In the genomic region with DNA sequence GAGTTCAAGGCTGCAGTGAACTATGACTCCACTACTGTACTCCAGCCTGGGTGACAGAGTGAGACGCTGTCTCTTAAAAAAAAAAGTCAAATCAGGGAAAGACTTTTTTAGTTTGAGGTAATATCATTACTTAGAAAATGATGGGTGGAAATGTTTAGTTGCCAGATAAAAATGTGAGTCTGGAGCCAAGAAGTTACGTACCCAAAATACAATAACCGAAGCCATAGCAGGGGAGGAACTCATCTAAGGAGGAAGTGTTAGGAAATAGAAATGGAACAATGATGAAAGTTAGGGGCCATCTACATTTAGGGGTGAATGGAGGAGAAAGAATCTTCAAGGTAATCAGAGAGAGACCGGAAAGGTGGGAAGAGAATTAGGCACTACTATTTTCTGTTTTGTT, we compare ENCODE assay signal across 27 cellular contexts.
"Had no signal": no experiment of that assay in that cellular context is flagged by ENCODE, and none has a peak within 500 bp of the region (broad histone marks: within the 10 kb centered on the region; RNA-seq: fewer than 3 reads in every experiment).

No MANE protein-coding gene starts in this region.

- H2AFZ ChIP-seq: hepatocyte, neural progenitor cell had no signal

- H3K4me2 ChIP-seq: hepatocyte, neural progenitor cell had no signal

- H3K27ac ChIP-seq: adrenal gland, cardiac muscle cell, dorsolateral prefrontal cortex, epithelial cell of prostate, hepatocyte, neural progenitor cell, psoas muscle, skin epidermis, tibial nerve, uterus, VCaP had no signal

- ATAC-seq: left cardiac atrium, mucosa of descending colon, psoas muscle, right cardiac atrium had no signal

- H3K36me3 ChIP-seq: adrenal gland, cardiac muscle cell, neural progenitor cell, tibial nerve, uterus had no signal

- H3K4me1 ChIP-seq: neural progenitor cell, uterus had no signal

- H3K9me3 ChIP-seq: adrenal gland, mucosa of descending colon, psoas muscle, tibial nerve, uterus had no signal

- FAIRE-seq: colon, islet of Langerhans had no signal

- H3K27me3 ChIP-seq: adrenal gland, cardiac muscle cell, hepatocyte, neural progenitor cell, tibial nerve, uterus had no signal

- H3K79me2 ChIP-seq: hepatocyte had no signal

- H3K4me3 ChIP-seq: adrenal gland, cardiac muscle cell, dorsolateral prefrontal cortex, hepatocyte, mucosa of descending colon, neural progenitor cell, psoas muscle, skin epidermis, tibial nerve, uterus had no signal

- DNase-seq: activated CD4-positive, alpha-beta T cell treated with anti-CD3 and anti-CD28 coated beads for 1 hour; activated CD8-positive, alpha-beta memory T cell treated with anti-CD3 and anti-CD28 coated beads for 24 hours; activated CD8-positive, alpha-beta memory T cell treated with anti-CD3 and anti-CD28 coated beads, Interleukin-2, amount 50 U/mL, for 48 hours; activated gamma-delta T cell treated with Interleukin-2 at 50 U/mL for 16 hours; activated T-cell treated with anti-CD3 and anti-CD28 coated beads, Interleukin-2, amount 50 U/mL, for 72 hours; adrenal gland; dorsolateral prefrontal cortex; endodermal cell; left cardiac atrium; mesenchymal stem cell; mucosa of descending colon; naive B cell; psoas muscle; stimulated activated CD4-positive, alpha-beta T cell treated with anti-CD3 and anti-CD28 coated beads, Interleukin-15, amount 100 ng/mL, for 24 hours; stimulated activated CD4-positive, alpha-beta T cell treated with anti-CD3 and anti-CD28 coated beads, Interleukin-2, amount 100 ng/mL, for 48 hours; T1000; uterus had no signal

- H3K9ac ChIP-seq: neural progenitor cell had no signal
